Comparison of ENCODE assay signal across 14 cellular contexts in genomic region chr22:25492950-25493790, GRCh38.
DNase-seq lines count a peak whose midpoint lies in the region; ATAC-seq and TF ChIP-seq lines count a peak whose summit lies in the region.
"Had no signal": no experiment of that assay in that cellular context is flagged by ENCODE, and none has a peak within 500 bp of the region (broad histone marks: within the 10 kb centered on the region; RNA-seq: fewer than 3 reads in every experiment).

No MANE protein-coding gene starts in this region.

- H3K9ac ChIP-seq in parathyroid adenoma (no peak overlapping the region), Karpas-422 (ENCODE audit: low read length) (no peak overlapping the region)

- CTCF ChIA-PET in HEK293 (lab: Yijun Ruan, JAX) = interaction anchor here (0.7 kb wide), 1 partner anchor 191 kb away, joined by 3 read pairs; no protein-coding TSS in a partner anchor

- H4K20me1 ChIP-seq in Karpas-422 (ENCODE audit: insufficient read depth, low read depth, low read length) = no peaks in the 10 kb centered on the region

- peaks cover 0 to 16% of the 10 kb centered on the region in 2 experiments; a peak in 2 of 3 replicates for H3K36me3 ChIP-seq in HEK293 (ENCODE audit: control insufficient read depth in 2 of 2, insufficient read depth in 1 of 2, low read length in 2 of 2)
- H3K36me3 ChIP-seq in parathyroid adenoma (ENCODE audit: control insufficient read depth, insufficient read depth, low read length) = no peaks in the 10 kb centered on the region
- H3K36me3 ChIP-seq in Karpas-422 (ENCODE audit: insufficient read depth, low read length) = no peaks in the 10 kb centered on the region
- H3K36me3 ChIP-seq: right atrium auricular region had no signal

- H3K4me1 ChIP-seq in HEK293 (ENCODE audit: control insufficient read depth, insufficient read depth, low read length) (peaks cover 6% of the 10 kb centered on the region), parathyroid adenoma (peaks cover 15% of the 10 kb centered on the region), Karpas-422 (ENCODE audit: low read length) (peaks cover 9% of the 10 kb centered on the region)

- H3K79me2 ChIP-seq in parathyroid adenoma (no peaks in the 10 kb centered on the region), Karpas-422 (ENCODE audit: low read length) (no peaks in the 10 kb centered on the region)

- H3K27ac ChIP-seq in HEK293 (ENCODE audit: extremely low read depth, low read depth, low read length) (no peak overlapping the region), caudate nucleus (ENCODE audit: low read depth, low read length) (no peak overlapping the region), parathyroid adenoma (no peak overlapping the region), Karpas-422 (ENCODE audit: low read length) (no peak overlapping the region)
- H3K27ac ChIP-seq: C4-2B, right atrium auricular region had no signal

- ATAC-seq in GM21526 (IDR thresholded peaks at IDR 0.05; ENCODE audit: low FRiP score, unreplicated experiment) (no peak), GM19395 (IDR thresholded peaks at IDR 0.05; ENCODE audit: unreplicated experiment) (no peak)
- ATAC-seq: esophagus mucosa, mucosa of descending colon had no signal

- no peak overlapping the region for H2AFZ ChIP-seq in parathyroid adenoma
- H2AFZ ChIP-seq in Karpas-422 (ENCODE audit: low read length) = no peak overlapping the region

- POLR2A ChIA-PET in HEK293 (lab: Yijun Ruan, JAX) = no interaction called here

- H3K4me2 ChIP-seq in parathyroid adenoma (ENCODE audit: low read length) (peak overlapping the region; percentile 42), Karpas-422 (ENCODE audit: low read depth, low read length, poor library complexity, severe bottlenecking) (no peak overlapping the region)

- H3K4me3 ChIP-seq in HEK293 (ENCODE audit: low read depth, low read length) (no peak overlapping the region), parathyroid adenoma (ENCODE audit: low read depth, low read length) (no peak overlapping the region), Karpas-422 (ENCODE audit: low read length) (no peak overlapping the region)
- H3K4me3 ChIP-seq: mucosa of descending colon, right atrium auricular region had no signal

- H3K9me3 ChIP-seq in HEK293 (ENCODE audit: control insufficient read depth, insufficient read depth, low read depth, low read length) = no peaks in the 10 kb centered on the region
- no peaks in the 10 kb centered on the region for H3K9me3 ChIP-seq in parathyroid adenoma (ENCODE audit: control insufficient read depth, low read length)
- H3K9me3 ChIP-seq in Karpas-422 (ENCODE audit: low read length) = no peaks in the 10 kb centered on the region
- H3K9me3 ChIP-seq: mucosa of descending colon, right atrium auricular region had no signal

- peak; percentile 98 for DNase-seq in NCI-H524 treated with DMSO at 0.1 percent for 48 hours (lab: John Stamatoyannopoulos, UW)
- DNase-seq in caudate nucleus (lab: John Stamatoyannopoulos, UW) = peak in 38 of 61 donors; percentile 8 to 98 (median 39)
- DNase-seq in activated CD4-positive, alpha-beta T cell treated with anti-CD3 and anti-CD28 coated beads, Interleukin-2, amount 50 U/mL, for 1 hour = no peak
- DNase-seq in Karpas-422 = no peak
- DNase-seq: activated CD4-positive, alpha-beta memory T cell treated with anti-CD3 and anti-CD28 coated beads, Interleukin-2, amount 10 ng/mL, durations not matched to agents 7 days and 5 days; activated gamma-delta T cell; mucosa of descending colon had no signal

- H3K27me3 ChIP-seq in parathyroid adenoma (ENCODE audit: control insufficient read depth, insufficient read depth, low read length) (no peaks in the 10 kb centered on the region), Karpas-422 (ENCODE audit: low read length) (no peaks in the 10 kb centered on the region)
- H3K27me3 ChIP-seq: right atrium auricular region had no signal

- TF ChIP-seq CTCF in HEK293 (tag by site-specific recombination; IDR thresholded peaks at IDR 0.05) = no peak
- no peak for TF ChIP-seq CTCF in parathyroid adenoma (IDR thresholded peaks at IDR 0.05)

- no peaks in the 10 kb centered on the region for H3K9me2 ChIP-seq in Karpas-422 (replicated peaks; ENCODE audit: insufficient read depth, low read length)

TF ChIP-seq in HEK293, 187 proteins besides CTCF, POLR2A, EP300 and RAD21:
- TF ChIP-seq ZSCAN18 (tag by site-specific recombination; IDR thresholded peaks at IDR 0.05) = no peak
- peak; percentile 73 for TF ChIP-seq ZIC2 (tag by site-specific recombination; IDR thresholded peaks at IDR 0.05)

Comparison
In these comparisons a context has a peak if more than half of its experiments do, and no peak if none do; other contexts are left out.
1. DNase-seq: peak in NCI-H524 treated with DMSO at 0.1 percent for 48 hours (single experiment) and caudate nucleus (38 of 61); none in activated CD4-positive, alpha-beta T cell treated with anti-CD3 and anti-CD28 coated beads, Interleukin-2, amount 50 U/mL, for 1 hour (single experiment) and Karpas-422 (single experiment).